In the genomic region with DNA sequence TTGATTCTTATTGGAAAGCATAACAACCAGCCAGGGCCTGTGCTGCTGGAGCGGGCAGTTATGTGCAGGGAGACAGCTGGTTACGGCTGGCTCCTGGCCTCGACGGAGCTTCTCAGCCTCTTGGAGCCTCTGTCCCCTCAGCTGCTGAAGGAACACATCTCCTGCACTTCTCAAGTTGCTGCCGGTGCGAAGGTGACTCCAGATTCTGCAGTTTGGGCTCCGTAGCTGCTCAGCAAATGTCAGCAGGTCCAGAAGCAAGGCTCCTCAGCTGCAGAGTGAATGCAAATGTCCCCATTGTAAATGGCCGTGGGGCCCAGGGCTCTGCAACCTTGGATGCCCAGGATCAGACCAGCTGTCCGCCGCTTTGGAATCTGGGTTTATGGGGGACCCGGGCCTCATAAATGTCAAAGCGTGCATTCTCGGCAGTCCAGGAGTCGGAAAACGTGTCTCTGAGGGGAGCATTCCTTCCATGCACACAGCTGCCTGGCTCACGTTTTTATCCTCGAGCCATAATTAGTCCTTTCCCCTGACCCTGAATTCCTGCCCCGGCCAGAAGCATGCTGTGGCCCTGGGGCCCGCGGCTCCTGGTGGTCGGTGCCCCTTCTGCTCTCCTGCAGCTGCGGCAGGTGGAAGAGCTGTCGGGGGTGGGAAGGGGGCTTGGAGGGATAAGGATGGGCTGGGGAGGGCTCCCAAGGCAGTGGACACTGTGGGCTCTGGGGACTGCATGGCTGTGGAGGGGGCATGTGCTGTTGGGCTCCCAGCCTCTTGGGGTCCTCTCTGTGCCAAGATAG, we compare ENCODE assay signal across 24 cellular contexts.
DNase-seq lines count a peak whose midpoint lies in the region; ATAC-seq and TF ChIP-seq lines count a peak whose summit lies in the region.
"Had no signal": no experiment of that assay in that cellular context is flagged by ENCODE, and none has a peak within 500 bp of the region (broad histone marks: within the 10 kb centered on the region; RNA-seq: fewer than 3 reads in every experiment).

No MANE protein-coding gene starts in this region.

- in situ Hi-C loops in GM13976 (cut with MboI; ENCODE audit: low sequenced_read_pairs, unreplicated experiment): no loop called here

- intact Hi-C loops in adrenal gland (cut with DNase I): no loop called here
- intact Hi-C loops in spleen (cut with DNase I; ENCODE audit: low total_unique reads): no loop called here

- TF ChIP-seq CTCF in H9 (conservative IDR thresholded peaks at IDR 0.05) (no peak), adrenal gland (IDR thresholded peaks at IDR 0.05) (no peak), spleen (IDR thresholded peaks at IDR 0.05 in 8 of 11, conservative IDR thresholded peaks at IDR 0.05 in 3 of 11) (no peak), GM13976 (IDR thresholded peaks at IDR 0.05; ENCODE audit: borderline replicate concordance, control extremely low read depth, extremely low read depth, insufficient read depth, missing control alignments) (no peak)

- H3K36me3 ChIP-seq in adrenal gland (replicated peaks in 1 of 2): no peaks in the 10 kb centered on the region
- H3K36me3 ChIP-seq in spleen: no peaks in the 10 kb centered on the region
- H3K36me3 ChIP-seq: neutrophil, thoracic aorta had no signal

- no peak overlapping the region for H3K4ac ChIP-seq in H9 (ENCODE audit: low read depth, low read length)

- DNase-seq in H9: peak; percentile 15
- DNase-seq in adrenal gland: peak in 5 of 7 donors; percentile 6 to 31 (median 12)
- DNase-seq in natural killer cell treated with Interleukin-12 subunit alpha and Interleukin-12 subunit beta and Interleukin-15 and Interleukin-18, amount 100 ng/mL, for 72 hours (ENCODE audit: low spot score): peak; percentile 42
- peak; percentile 37 for DNase-seq in spleen
- no peak for DNase-seq in GM13976 (ENCODE audit: low spot score)
- no peak for DNase-seq in NCI-H2227 treated with DMSO at 0.1 percent for 48 hours (lab: John Stamatoyannopoulos, UW)
- DNase-seq: activated CD4-positive, alpha-beta T cell treated with anti-CD3 and anti-CD28 coated beads for 1 hour; activated CD8-positive, alpha-beta T cell treated with anti-CD3 and anti-CD28 coated beads for 36 hours; anterior cingulate cortex; immature natural killer cell; mesenchymal stem cell; MM.1S; NCI-H1417 treated with DMSO at 0.1 percent for 48 hours; NCI-H2029 treated with DMSO at 0.1 percent for 48 hours; NCI-H526 treated with DMSO at 0.1 percent for 48 hours; SHP77 treated with DMSO at 0.1 percent for 48 hours; stimulated activated naive CD4-positive, alpha-beta T cell treated with Interleukin-2 at 50 U/mL for 16 hours had no signal

- H2BK12ac ChIP-seq in H9 (ENCODE audit: insufficient read length, low read depth, low read length): no peak overlapping the region

- H3K23ac ChIP-seq in H9 (ENCODE audit: insufficient read length, low read depth, low read length): no peak overlapping the region

- no peak for ATAC-seq in natural killer cell treated with Interleukin-12 subunit alpha and Interleukin-12 subunit beta and Interleukin-15 and Interleukin-18, amount 100 ng/mL, for 72 hours
- ATAC-seq in HG03432 (IDR thresholded peaks at IDR 0.05; ENCODE audit: unreplicated experiment): no peak
- ATAC-seq: activated CD8-positive, alpha-beta T cell treated with anti-CD3 and anti-CD28 coated beads for 36 hours; GM12878; left lobe of liver had no signal

- no peak overlapping the region for H3K56ac ChIP-seq in H9 (ENCODE audit: insufficient read length, low read depth, low read length)

- H3K27ac ChIP-seq in H9 (ENCODE audit: insufficient read length, low read depth, low read length): no peak overlapping the region
- H3K27ac ChIP-seq in adrenal gland: no peak overlapping the region
- H3K27ac ChIP-seq in spleen: no peak overlapping the region
- H3K27ac ChIP-seq: neutrophil, skin epidermis, thoracic aorta had no signal

- peaks cover 18 to 20% of the 10 kb centered on the region in 2 experiments for H3K9me3 Mint-ChIP-seq in H9
- no peaks in the 10 kb centered on the region for H3K9me3 Mint-ChIP-seq in natural killer cell treated with Interleukin-12 subunit alpha and Interleukin-12 subunit beta and Interleukin-15 and Interleukin-18, amount 100 ng/mL, for 72 hours
- H3K9me3 Mint-ChIP-seq: activated CD8-positive, alpha-beta T cell treated with anti-CD3 and anti-CD28 coated beads for 36 hours had no signal

- no peaks in the 10 kb centered on the region; the same call in 1 of the 2 replicates for H3K27me3 Mint-ChIP-seq in H9 (ENCODE audit: low read depth)
- peaks cover 7 to 9% of the 10 kb centered on the region in 2 donors for H3K27me3 Mint-ChIP-seq in natural killer cell treated with Interleukin-12 subunit alpha and Interleukin-12 subunit beta and Interleukin-15 and Interleukin-18, amount 100 ng/mL, for 72 hours

- WGBS in H9 (ENCODE audit: extremely low coverage, insufficient read length, low lambda C conversion rate): no CpG with 5 or more reads among the region's 23 CpGs
- WGBS in adrenal gland, 4 donors: 64 to 76% (median 69%) methylated on average over 14 to 23 of the region's 23 CpGs
- 88 to 93% (median 89%) methylated on average over 19 to 23 of the region's 23 CpGs for WGBS in spleen, 5 donors

- no peak overlapping the region for H2BK15ac ChIP-seq in H9 (ENCODE audit: low read depth, low read length)

- H3K4me3 Mint-ChIP-seq in H9: no peak overlapping the region
- H3K4me3 Mint-ChIP-seq in natural killer cell treated with Interleukin-12 subunit alpha and Interleukin-12 subunit beta and Interleukin-15 and Interleukin-18, amount 100 ng/mL, for 72 hours: no peak overlapping the region
- H3K4me3 Mint-ChIP-seq: activated CD8-positive, alpha-beta T cell treated with anti-CD3 and anti-CD28 coated beads for 36 hours; activated naive CD8-positive, alpha-beta T cell; immature natural killer cell had no signal

- H2AK5ac ChIP-seq in H9 (ENCODE audit: insufficient read length, low read length): no peak overlapping the region

- no peak overlapping the region for H2BK5ac ChIP-seq in H9 (ENCODE audit: insufficient read length, low read length)

- no peak overlapping the region for H3T11ph ChIP-seq in H9 (ENCODE audit: low read length)

- no peak overlapping the region for H4K8ac ChIP-seq in H9 (replicated peaks; ENCODE audit: insufficient read length, low read depth, low read length)

- TF ChIP-seq POLR2A in adrenal gland (IDR thresholded peaks at IDR 0.05) (no peak), spleen (IDR thresholded peaks at IDR 0.05) (no peak)

- peaks cover 15% of the 10 kb centered on the region in 2 experiments for H3K4me1 Mint-ChIP-seq in H9
- no peaks in the 10 kb centered on the region for H3K4me1 Mint-ChIP-seq in natural killer cell treated with Interleukin-12 subunit alpha and Interleukin-12 subunit beta and Interleukin-15 and Interleukin-18, amount 100 ng/mL, for 72 hours (ENCODE audit: low read depth in 2 of 2)
- H3K4me1 Mint-ChIP-seq: immature natural killer cell had no signal

- H3K9ac ChIP-seq in H9 (ENCODE audit: extremely low read depth, insufficient read length, low read length): no peak overlapping the region

- H3K27me3 ChIP-seq in H9 (ENCODE audit: insufficient read depth, low read length) (no peaks in the 10 kb centered on the region), adrenal gland (no peaks in the 10 kb centered on the region), spleen (replicated peaks in 1 of 7) (peaks cover 0 to 21% (median 0%) of the 10 kb centered on the region in 7 donors)
- H3K27me3 ChIP-seq: neutrophil had no signal

- H3K27ac Mint-ChIP-seq in H9: no peak overlapping the region
- H3K27ac Mint-ChIP-seq in natural killer cell treated with Interleukin-12 subunit alpha and Interleukin-12 subunit beta and Interleukin-15 and Interleukin-18, amount 100 ng/mL, for 72 hours: no peak overlapping the region
- H3K27ac Mint-ChIP-seq: activated CD8-positive, alpha-beta T cell treated with anti-CD3 and anti-CD28 coated beads for 36 hours; activated naive CD8-positive, alpha-beta T cell; immature natural killer cell had no signal

- H3K79me1 ChIP-seq in H9 (ENCODE audit: insufficient read depth, low read depth, low read length, poor library complexity, severe bottlenecking): no peaks in the 10 kb centered on the region

- no peaks in the 10 kb centered on the region for H4K20me1 ChIP-seq in H9 (ENCODE audit: control insufficient read depth, insufficient read depth, insufficient read length)

- no peak overlapping the region for H2AFZ ChIP-seq in H9 (ENCODE audit: low read length)

- H3K36me3 Mint-ChIP-seq in H9 (ENCODE audit: insufficient read depth in 1 of 3, low read depth in 3 of 3): peaks cover 0 to 9% (median 3%) of the 10 kb centered on the region in 3 experiments; a peak in 4 of 7 replicates
- H3K36me3 Mint-ChIP-seq in natural killer cell treated with Interleukin-12 subunit alpha and Interleukin-12 subunit beta and Interleukin-15 and Interleukin-18, amount 100 ng/mL, for 72 hours: no peaks in the 10 kb centered on the region
- H3K36me3 Mint-ChIP-seq: activated naive CD8-positive, alpha-beta T cell; immature natural killer cell had no signal

- no peaks in the 10 kb centered on the region for H3K23me2 ChIP-seq in H9 (ENCODE audit: insufficient read length, low read depth, low read length, poor library complexity, severe bottlenecking)

- H3K14ac ChIP-seq in H9 (ENCODE audit: insufficient read depth, low read length): no peak overlapping the region

- no peaks in the 10 kb centered on the region for H3K79me2 ChIP-seq in H9 (ENCODE audit: insufficient read depth, low read length)

- H3K4me3 ChIP-seq in adrenal gland (no peak overlapping the region), spleen (no peak overlapping the region)
- H3K4me3 ChIP-seq: GM12878, skin epidermis, thoracic aorta had no signal

- no peak overlapping the region for H4K91ac ChIP-seq in H9 (ENCODE audit: insufficient read length, low read depth, low read length)

- H3K9me3 ChIP-seq in H9 (ENCODE audit: control insufficient read depth, low read depth, low read length) (peaks cover 12% of the 10 kb centered on the region), adrenal gland (replicated peaks in 1 of 3) (no peaks in the 10 kb centered on the region), spleen (peaks cover 0 to 34% (median 16%) of the 10 kb centered on the region in 8 donors)
- H3K9me3 ChIP-seq: neutrophil had no signal

- no peak overlapping the region for H3K4me2 ChIP-seq in H9 (ENCODE audit: insufficient read depth, insufficient read length, low read length)

- H3K18ac ChIP-seq in H9 (ENCODE audit: insufficient read length, low read depth, low read length): no peak overlapping the region

- no peak overlapping the region for H2BK120ac ChIP-seq in H9 (ENCODE audit: low read depth, low read length, poor library complexity, severe bottlenecking)

- no peak overlapping the region for H2BK20ac ChIP-seq in H9 (ENCODE audit: low read depth, low read length, poor library complexity, severe bottlenecking)

- no peak overlapping the region for H4K5ac ChIP-seq in H9 (ENCODE audit: insufficient read length, low read depth, low read length)

- H3K4me1 ChIP-seq in H9 (ENCODE audit: insufficient read depth, low read length): no peaks in the 10 kb centered on the region
- H3K4me1 ChIP-seq in adrenal gland (replicated peaks in 1 of 2): no peaks in the 10 kb centered on the region
- peaks cover 0 to 5% (median 0%) of the 10 kb centered on the region in 6 donors for H3K4me1 ChIP-seq in spleen

Comparison
In these comparisons a context has a peak if more than half of its experiments do, and no peak if none do; other contexts are left out.
1. DNase-seq: peak in H9 (single experiment), adrenal gland (5 of 7), natural killer cell treated with Interleukin-12 subunit alpha and Interleukin-12 subunit beta and Interleukin-15 and Interleukin-18, amount 100 ng/mL, for 72 hours (single experiment) and spleen (single experiment); none in GM13976 (single experiment) and NCI-H2227 treated with DMSO at 0.1 percent for 48 hours (single experiment).